17 cellular contexts compared by ENCODE assay signal in the genomic region with DNA sequence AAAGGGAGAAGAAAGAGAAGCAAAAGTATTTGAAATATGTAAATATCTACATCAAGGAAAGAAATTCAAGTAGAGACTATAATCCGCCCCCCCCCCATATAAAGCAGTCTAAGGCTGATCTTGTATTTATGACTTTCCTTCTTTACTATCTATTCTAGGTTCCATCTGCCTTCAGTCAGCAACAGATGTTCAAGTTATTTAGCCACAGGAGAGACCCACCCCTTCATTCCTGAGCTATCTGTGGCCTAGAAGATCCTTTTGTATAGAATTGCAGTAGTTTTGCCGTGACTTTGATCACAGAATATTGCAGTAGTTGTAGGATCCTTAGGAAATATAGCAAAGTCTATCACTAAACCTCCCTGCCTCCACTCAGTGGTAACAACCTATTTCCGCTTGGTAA. TPM values are rescaled to one million over a fixed set of nuclear protein-coding genes. Genes with fewer than 3 reads are reported as not detected.
"Had no signal": no experiment of that assay in that cellular context is flagged by ENCODE, and none has a peak within 500 bp of the region (broad histone marks: within the 10 kb centered on the region; RNA-seq: fewer than 3 reads in every experiment).

No MANE protein-coding gene starts in this region.

- H3K4me1 Mint-ChIP-seq: activated naive CD4-positive, alpha-beta T cell treated with anti-CD3 and anti-CD28 coated beads, Interleukin-2, amount 10 ng/mL, durations not matched to agents 7 days and 5 days; memory B cell had no signal

- DNase-seq: activated CD4-positive, alpha-beta T cell treated with anti-CD3 and anti-CD28 coated beads, Interleukin-2, amount 50 U/mL, for 4 hours; activated naive CD4-positive, alpha-beta T cell treated with anti-CD3 and anti-CD28 coated beads, Interleukin-2, amount 10 ng/mL, durations not matched to agents 7 days and 5 days; esophagus squamous epithelium; foreskin melanocyte; kidney glomerular epithelial cell; left ventricle myocardium superior; nucleus accumbens; posterior cingulate gyrus; retina; stimulated activated CD4-positive, alpha-beta T cell treated with anti-CD3 and anti-CD28 coated beads, Interleukin-4, amount 100 ng/mL, for 24 hours; stimulated activated naive CD4-positive, alpha-beta T cell; T1000; tibial artery had no signal

- H3K4me3 ChIP-seq: esophagus squamous epithelium, skin epidermis, tibial artery had no signal

- H3K27me3 Mint-ChIP-seq: memory B cell; natural killer cell treated with Interleukin-12 subunit alpha and Interleukin-12 subunit beta and Interleukin-15 and Interleukin-18, amount 100 ng/mL, for 72 hours had no signal

- H3K36me3 Mint-ChIP-seq: activated naive CD4-positive, alpha-beta T cell treated with anti-CD3 and anti-CD28 coated beads, Interleukin-2, amount 10 ng/mL, durations not matched to agents 7 days and 5 days; memory B cell; natural killer cell treated with Interleukin-12 subunit alpha and Interleukin-12 subunit beta and Interleukin-15 and Interleukin-18, amount 100 ng/mL, for 72 hours had no signal

- H3K27ac Mint-ChIP-seq: activated naive CD4-positive, alpha-beta T cell treated with anti-CD3 and anti-CD28 coated beads, Interleukin-2, amount 10 ng/mL, durations not matched to agents 7 days and 5 days; memory B cell; natural killer cell treated with Interleukin-12 subunit alpha and Interleukin-12 subunit beta and Interleukin-15 and Interleukin-18, amount 100 ng/mL, for 72 hours had no signal

- H3K9me3 Mint-ChIP-seq: activated naive CD4-positive, alpha-beta T cell treated with anti-CD3 and anti-CD28 coated beads, Interleukin-2, amount 10 ng/mL, durations not matched to agents 7 days and 5 days; memory B cell; natural killer cell treated with Interleukin-12 subunit alpha and Interleukin-12 subunit beta and Interleukin-15 and Interleukin-18, amount 100 ng/mL, for 72 hours had no signal

- H3K4me3 Mint-ChIP-seq: activated naive CD4-positive, alpha-beta T cell treated with anti-CD3 and anti-CD28 coated beads, Interleukin-2, amount 10 ng/mL, durations not matched to agents 7 days and 5 days; memory B cell; natural killer cell treated with Interleukin-12 subunit alpha and Interleukin-12 subunit beta and Interleukin-15 and Interleukin-18, amount 100 ng/mL, for 72 hours had no signal

RNA-seq across cellular contexts. Expression of gene ZBTB8B, which starts 59.9 kb away (rescaled TPM):
- total RNA-seq: cardiac septum; esophagus squamous epithelium; left ventricle myocardium superior; natural killer cell treated with Interleukin-12 subunit alpha and Interleukin-12 subunit beta and Interleukin-15 and Interleukin-18, amount 100 ng/mL, for 72 hours had no signal
